In genomic region chr1:154445040-154445472, GRCh38 we compare ENCODE assay signal across 8 cellular contexts. TPM values are rescaled to one million over a fixed set of nuclear protein-coding genes. Genes with fewer than 3 reads are reported as not detected.
A peak's percentile ranks its signal among the peaks of the same experiment; 100 is the strongest.
DNase-seq lines count a peak whose midpoint lies in the region; ATAC-seq and TF ChIP-seq lines count a peak whose summit lies in the region.

No MANE protein-coding gene starts in this region.

- ATAC-seq in omental fat pad (ENCODE audit: low FRiP score): no peak
- no peak for ATAC-seq in sciatic nerve

- H3K9me3 ChIP-seq in MG63: no peaks in the 10 kb centered on the region
- H3K9me3 ChIP-seq in right atrium auricular region: no peaks in the 10 kb centered on the region

- peak; percentile 88 for DNase-seq in A172 (ENCODE audit: low spot score)
- peak; percentile 69 for DNase-seq in GM19240 (ENCODE audit: insufficient read length, low spot score)
- DNase-seq in MG63: peak; percentile 74
- peak; percentile 30 for DNase-seq in dedifferentiated amniotic fluid mesenchymal stem cell (ENCODE audit: extremely low spot score)
- no peak for DNase-seq in right atrium auricular region (ENCODE audit: low spot score)
- DNase-seq in omental fat pad (ENCODE audit: low spot score): no peak
- no peak for DNase-seq in SIG-M5 treated with dmso at 0.1 percent for 504 hours (lab: John Stamatoyannopoulos, UW; ENCODE audit: unreplicated experiment)
- DNase-seq in sciatic nerve (ENCODE audit: low spot score): no peak

- H3K27me3 ChIP-seq in MG63 (no peaks in the 10 kb centered on the region), right atrium auricular region (no peaks in the 10 kb centered on the region)

- H3K36me3 ChIP-seq in MG63: no peaks in the 10 kb centered on the region; the same call in 1 of the 2 replicates
- peaks cover 16% of the 10 kb centered on the region for H3K36me3 ChIP-seq in right atrium auricular region

- no peaks in the 10 kb centered on the region for H3K4me1 ChIP-seq in right atrium auricular region

- TF ChIP-seq CTCF in right atrium auricular region (IDR thresholded peaks at IDR 0.05) (no peak), omental fat pad (IDR thresholded peaks at IDR 0.05) (no peak)

- H3K27ac ChIP-seq in right atrium auricular region: no peak overlapping the region

- H3K4me3 ChIP-seq in MG63 (no peak overlapping the region), right atrium auricular region (no peak overlapping the region)

- intact Hi-C loops in sciatic nerve (cut with DNase I): no loop called here

RNA-seq across cellular contexts. Expression of gene IL6R, which starts 39.9 kb away (rescaled TPM):
- 2.4 and 4.5 TPM in 2 replicates for total RNA-seq in A172 (2014; rRNA removed; shearing (Covaris generic))
- 6.0 and 10.0 TPM in 2 replicates for total RNA-seq in MG63 (2014; rRNA removed; shearing (Covaris generic); ENCODE audit: low replicate concordance)
- total RNA-seq in right atrium auricular region (10 to 100 TPM; 11.8 to 21.8 TPM), omental fat pad (10 to 100 TPM; 41.1 to 98.1 (median 62.5) TPM), sciatic nerve (26.6 TPM)

RNA-seq across cellular contexts. Expression of gene TDRD10, which starts 57.0 kb away (rescaled TPM):
- total RNA-seq in A172 (2014; rRNA removed; shearing (Covaris generic)): not detected in 2 replicates
- total RNA-seq in MG63 (2014; rRNA removed; shearing (Covaris generic); ENCODE audit: low replicate concordance): not detected in 2 replicates
- total RNA-seq in right atrium auricular region: 1 to 10 TPM in 1 of 2 donors, under 1 TPM in 1; 0.85 to 1.8 TPM
- total RNA-seq in omental fat pad: 10 to 100 TPM in 1 of 4 donors, 1 to 10 TPM in 3; 6.4 to 15.3 (median 7.7) TPM
- 11.7 TPM for total RNA-seq in sciatic nerve

RNA-seq across cellular contexts. Expression of gene SHE, which starts 57.2 kb away (rescaled TPM):
- not detected in 2 replicates for total RNA-seq in A172 (2014; rRNA removed; shearing (Covaris generic))
- not detected in 2 replicates for total RNA-seq in MG63 (2014; rRNA removed; shearing (Covaris generic); ENCODE audit: low replicate concordance)
- total RNA-seq in right atrium auricular region (10 to 100 TPM; 10.8 to 19.9 TPM), omental fat pad (10 to 100 TPM; 15.6 to 77.9 (median 25.4) TPM), sciatic nerve (30.5 TPM)

Comparison
In these comparisons a context has a peak if more than half of its experiments do, and no peak if none do; other contexts are left out.
1. DNase-seq: peak in A172 (single experiment), GM19240 (single experiment), MG63 (single experiment) and dedifferentiated amniotic fluid mesenchymal stem cell (single experiment); none in right atrium auricular region (single experiment), omental fat pad (single experiment), SIG-M5 treated with dmso at 0.1 percent for 504 hours (single experiment) and sciatic nerve (single experiment).
2. RNA of gene SHE, which starts 57.2 kb away (total RNA-seq): 30.5 TPM in sciatic nerve (single experiment), 15.6 to 77.9 TPM in omental fat pad and 10.8 to 19.9 TPM in right atrium auricular region; not detected in A172 and not detected in MG63; every median in the first group is over 10 times any median in the second.